In the genomic region with DNA sequence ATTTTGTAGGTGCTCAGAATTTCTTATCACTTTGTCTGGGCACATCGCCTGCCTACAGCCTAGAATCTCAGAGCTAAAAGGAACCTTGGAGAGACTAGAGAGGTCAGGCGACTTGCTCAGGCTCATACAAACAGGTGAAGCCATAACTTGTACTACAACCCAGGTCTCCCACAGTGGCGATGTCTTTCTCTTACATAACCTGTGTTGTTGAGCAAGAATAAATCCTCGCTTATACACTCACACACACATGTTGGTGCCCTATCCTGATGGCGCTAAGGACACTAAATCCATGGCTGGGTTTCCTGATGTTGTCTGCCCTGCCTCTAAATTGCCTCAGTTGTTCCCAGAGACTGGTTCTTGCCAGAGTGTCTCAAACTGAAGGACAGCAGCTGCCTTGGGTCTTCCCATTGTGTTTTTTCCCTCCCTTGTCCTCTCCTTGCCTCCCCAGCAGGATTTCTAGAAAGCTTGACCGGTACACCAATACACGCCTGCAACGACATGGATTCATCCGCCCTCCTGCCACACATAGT, we compare ENCODE assay signal across 14 cellular contexts. TPM values are rescaled to one million over a fixed set of nuclear protein-coding genes. Genes with fewer than 3 reads are reported as not detected.
A peak's percentile ranks its signal among the peaks of the same experiment; 100 is the strongest.
DNase-seq lines count a peak whose midpoint lies in the region; ATAC-seq, FAIRE-seq and TF ChIP-seq lines count a peak whose summit lies in the region.
"Had no signal": no experiment of that assay in that cellular context is flagged by ENCODE, and none has a peak within 500 bp of the region (broad histone marks: within the 10 kb centered on the region; RNA-seq: fewer than 3 reads in every experiment).

No MANE protein-coding gene starts in this region.

- H3K4me3 ChIP-seq in heart left ventricle (peak overlapping the region in 11 of 12 donors; percentile 34 to 75 (median 64)), pancreas (peak overlapping the region in 3 of 4 donors; percentile 31 to 54 (median 49)), upper lobe of right lung (peak overlapping the region; percentile 60)

- WGBS in heart left ventricle, 4 donors, result 66 to 74% (median 70%) methylated on average over 9 of the region's 9 CpGs
- WGBS in pancreas, 2 donors, result 21 to 39% methylated on average over 9 of the region's 9 CpGs

- TF ChIP-seq CTCF in heart left ventricle (IDR thresholded peaks at IDR 0.05) (no peak), pancreas (IDR thresholded peaks at IDR 0.05) (no peak), upper lobe of right lung (IDR thresholded peaks at IDR 0.05) (no peak)

- peak overlapping the region in 6 of 12 donors; percentile 23 to 91 (median 78) for H3K27ac ChIP-seq in heart left ventricle
- H3K27ac ChIP-seq in pancreas, result peak overlapping the region in 1 of 4 donors; percentile 30
- H3K27ac ChIP-seq in upper lobe of right lung, result no peak overlapping the region

- no peak for TF ChIP-seq POLR2A in heart left ventricle (IDR thresholded peaks at IDR 0.05)

- H3K27me3 ChIP-seq in heart left ventricle (peaks cover 0 to 36% (median 0%) of the 10 kb centered on the region in 9 donors), pancreas (peaks cover 0 to 8% (median 0%) of the 10 kb centered on the region in 4 donors), upper lobe of right lung (no peaks in the 10 kb centered on the region)

- H3K4me1 ChIP-seq in heart left ventricle, result peaks cover 0 to 24% (median 0%) of the 10 kb centered on the region in 12 donors
- no peaks in the 10 kb centered on the region for H3K4me1 ChIP-seq in pancreas
- H3K4me1 ChIP-seq in upper lobe of right lung, result peaks cover 5% of the 10 kb centered on the region

- no peak for FAIRE-seq in pancreas (lab: Jason Lieb, UNC)

- intact Hi-C loops in heart left ventricle (cut with DNase I), result loop anchor here in 6 of 10 donors (2.0 to 10.0 kb wide), 7 partner anchors 37 to 239 kb away; no protein-coding TSS in a partner anchor
- intact Hi-C loops in left ventricle myocardium superior (cut with micrococcal nuclease), result no loop called here
- intact Hi-C loops in pancreas (cut with DNase I), result loop anchor here in 1 of 3 donors (10.0 kb wide), 1 partner anchor 99 kb away; no protein-coding TSS in a partner anchor
- intact Hi-C loops in upper lobe of right lung (cut with DNase I), result loop anchor here (5.0 kb wide), 1 partner anchor 57 kb away; no protein-coding TSS in a partner anchor

- DNase-seq in heart left ventricle (no peak), left ventricle myocardium superior (no peak), pancreas (peak in 1 of 6 donors; percentile 20), upper lobe of right lung (no peak), RPMI8226 (no peak), amniotic stem cell (lab: John Stamatoyannopoulos, UW) (no peak)
- no peak for DNase-seq in activated naive CD4-positive, alpha-beta T cell treated with Interleukin-2 at 50 U/mL for 16 hours
- DNase-seq: ACHN; activated CD4-positive, alpha-beta memory T cell treated with anti-CD3 and anti-CD28 coated beads for 36 hours; activated naive CD4-positive, alpha-beta T cell treated with anti-CD3 and anti-CD28 coated beads, Interleukin-2, amount 10 ng/mL, durations not matched to agents 7 days and 5 days; NCI-H2171; retina had no signal

- H3K9me3 ChIP-seq in heart left ventricle, result no peaks in the 10 kb centered on the region
- H3K9me3 ChIP-seq in pancreas, result no peaks in the 10 kb centered on the region
- H3K9me3 ChIP-seq in upper lobe of right lung, result no peaks in the 10 kb centered on the region

- peaks cover 0 to 5% (median 0%) of the 10 kb centered on the region in 9 donors for H3K36me3 ChIP-seq in heart left ventricle
- H3K36me3 ChIP-seq in pancreas, result no peaks in the 10 kb centered on the region
- H3K36me3 ChIP-seq in upper lobe of right lung, result no peaks in the 10 kb centered on the region

- no peak for ATAC-seq in heart left ventricle
- ATAC-seq in left ventricle myocardium superior, result no peak
- ATAC-seq in esophagus mucosa, result peak; percentile 46
- ATAC-seq in pancreas, result peak in 1 of 4 donors; percentile 4
- ATAC-seq in upper lobe of right lung, result no peak

RNA-seq across cellular contexts. Expression of a gene that starts 1.6 kb away (rescaled TPM):
- total RNA-seq in heart left ventricle (100 to 1,000 TPM in 2 of 9 donors, 10 to 100 TPM in 7; 28.0 to 145 (median 30.5) TPM), left ventricle myocardium superior (63.3 TPM), esophagus mucosa (46.2 TPM), pancreas (10 to 100 TPM; 12.8 to 86.6 (median 47.3) TPM), upper lobe of right lung (317 TPM)
- polyA plus RNA-seq in heart left ventricle (100 to 1,000 TPM in 1 of 2 donors, 10 to 100 TPM in 1; 41.5 to 113 TPM), pancreas (10 to 100 TPM; 38.8 to 61.5 TPM)

RNA-seq across cellular contexts. Expression of a gene that starts 3.6 kb away (rescaled TPM):
- total RNA-seq in heart left ventricle, result not detected
- not detected for polyA plus RNA-seq in heart left ventricle
- not detected for total RNA-seq in left ventricle myocardium superior
- not detected for total RNA-seq in esophagus mucosa
- under 1 TPM in 3 of 6 donors, not detected in 3; 0.19 to 0.38 (median 0.20) TPM for total RNA-seq in pancreas
- polyA plus RNA-seq in pancreas, result under 1 TPM; 0.11 to 0.28 TPM
- not detected for total RNA-seq in upper lobe of right lung
- total RNA-seq: activated CD4-positive, alpha-beta memory T cell treated with anti-CD3 and anti-CD28 coated beads for 36 hours; ureter had no signal

RNA-seq across cellular contexts. Expression of a gene that starts 51.7 kb away (rescaled TPM):
- total RNA-seq in heart left ventricle (10 to 100 TPM in 1 of 9 donors, 1 to 10 TPM in 8; 2.9 to 16.2 (median 6.2) TPM), left ventricle myocardium superior (5.6 TPM), esophagus mucosa (17.8 TPM), pancreas (10 to 100 TPM in 2 of 6 donors, 1 to 10 TPM in 4; 5.7 to 11.3 (median 8.8) TPM), upper lobe of right lung (25.2 TPM)
- polyA plus RNA-seq in heart left ventricle (1 to 10 TPM in 1 of 2 donors, under 1 TPM in 1; 0.53 to 2.1 TPM), pancreas (1 to 10 TPM; 1.6 to 1.9 TPM)
